In the genomic region with DNA sequence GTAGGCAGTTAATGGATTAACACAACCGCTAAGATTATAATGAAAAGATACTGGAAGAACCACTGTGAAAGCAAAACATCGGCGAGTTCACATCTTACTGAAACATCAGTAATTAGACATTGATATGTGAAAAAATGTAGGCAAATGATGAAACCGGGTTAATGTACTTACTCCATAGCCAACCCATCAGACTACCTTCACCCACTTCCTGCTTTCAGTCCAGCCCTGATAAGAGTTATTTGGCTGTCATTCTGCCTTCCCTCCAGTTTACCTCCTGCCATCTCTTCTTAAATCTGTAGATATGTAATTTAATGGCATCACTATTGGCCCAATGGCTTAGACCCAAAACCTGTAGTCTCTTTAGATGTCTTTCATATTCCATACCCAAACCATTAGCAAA, we compare ENCODE assay signal across 1 cellular context.
TF ChIP-seq lines count a peak whose summit lies in the region.

No MANE protein-coding gene starts in this region.

TF ChIP-seq in H1, 55 proteins besides CTCF, POLR2A, EP300 and RAD21 (continued from another document):
- TF ChIP-seq, protein P1, sequence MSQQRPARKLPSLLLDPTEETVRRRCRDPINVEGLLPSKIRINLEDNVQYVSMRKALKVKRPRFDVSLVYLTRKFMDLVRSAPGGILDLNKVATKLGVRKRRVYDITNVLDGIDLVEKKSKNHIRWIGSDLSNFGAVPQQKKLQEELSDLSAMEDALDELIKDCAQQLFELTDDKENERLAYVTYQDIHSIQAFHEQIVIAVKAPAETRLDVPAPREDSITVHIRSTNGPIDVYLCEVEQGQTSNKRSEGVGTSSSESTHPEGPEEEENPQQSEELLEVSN (IDR thresholded peaks at IDR 0.05), result no peak
- TF ChIP-seq TCF12 (IDR thresholded peaks at IDR 0.05; ENCODE audit: low read depth, low read length), result no peak
- no peak for TF ChIP-seq SAP30 (IDR thresholded peaks at IDR 0.05; ENCODE audit: insufficient read depth, insufficient replicate concordance, low read length)
